ENCODE assay signal across 18 cellular contexts in genomic region chr1:108583757-108584156, GRCh38. TPM values are rescaled to one million over a fixed set of nuclear protein-coding genes. Genes with fewer than 3 reads are reported as not detected.
DNase-seq lines count a peak whose midpoint lies in the region; ATAC-seq, FAIRE-seq and TF ChIP-seq lines count a peak whose summit lies in the region.
"Had no signal": no experiment of that assay in that cellular context is flagged by ENCODE, and none has a peak within 500 bp of the region (broad histone marks: within the 10 kb centered on the region; RNA-seq: fewer than 3 reads in every experiment).

No MANE protein-coding gene starts in this region.

- POLR2A ChIA-PET in A673 (lab: Charles Lee; ENCODE audit: low non-redundant PET) (no interaction called here), HEK293 (lab: Yijun Ruan, JAX) (interaction anchor here (0.8 kb wide), 1 partner anchor 23 kb away, joined by 4 read pairs; no protein-coding TSS in a partner anchor), GM12878 (lab: Charles Lee) (no interaction called here)

- H2AFZ ChIP-seq in GM12878 (ENCODE audit: control insufficient read depth, low read depth, low read length), result no peak overlapping the region
- H2AFZ ChIP-seq: GM23248 had no signal

- in situ Hi-C loops in GM12878 (cut with MboI), result no loop called here

- RAD21 ChIA-PET in GM12878 (lab: Charles Lee; ENCODE audit: unreplicated experiment), result no interaction called here

- H3K36me3 ChIP-seq in A673 (ENCODE audit: insufficient read depth, low read length, poor library complexity, severe bottlenecking) (no peaks in the 10 kb centered on the region), HEK293 (ENCODE audit: control insufficient read depth in 2 of 2, insufficient read depth in 1 of 2, low read length in 2 of 2) (no peaks in the 10 kb centered on the region), GM12878 (ENCODE audit: control insufficient read depth in 2 of 2, insufficient read depth in 2 of 2, low read length in 1 of 2) (no peaks in the 10 kb centered on the region), mucosa of descending colon (ENCODE audit: low read depth) (no peaks in the 10 kb centered on the region)
- H3K36me3 ChIP-seq: WERI-Rb-1 had no signal

- TF ChIP-seq POLR2A in GM12878 (IDR thresholded peaks at IDR 0.05; ENCODE audit: low read depth, low read length) (no peak), erythroblast (IDR thresholded peaks at IDR 0.05; ENCODE audit: low read length) (no peak)

- no peak for FAIRE-seq in GM12878 (lab: Jason Lieb, UNC)

- peak; percentile 46; the same call in 2 of the 3 replicates for ATAC-seq in GM12878
- peak; percentile 29 for ATAC-seq in mucosa of descending colon
- no peak for ATAC-seq in HG02938 (IDR thresholded peaks at IDR 0.05; ENCODE audit: unreplicated experiment)
- ATAC-seq: foreskin keratinocyte; psoas muscle; stimulated activated effector memory CD8-positive, alpha-beta T cell treated with anti-CD3 and anti-CD28 coated beads, Interleukin-12 subunit alpha, Interleukin-12 subunit beta, amount 100 ng/mL, for 72 hours had no signal

- SMC1A ChIA-PET in GM12878 (lab: Charles Lee; ENCODE audit: uncharacterized antibody, unreplicated experiment), result interaction anchor here (0.8 to 1.9 kb wide), 2 partner anchors 13 to 23 kb away, joined by 3 to 8 read pairs; partner anchors contain the start of gene EEIG2

- no peaks in the 10 kb centered on the region for H3K79me2 ChIP-seq in GM12878 (ENCODE audit: control insufficient read depth, insufficient read depth, low read length)

- H3K4me2 ChIP-seq in GM12878 (ENCODE audit: control insufficient read depth, insufficient read depth), result no peak overlapping the region
- H3K4me2 ChIP-seq: BLaER1 had no signal

- intact Hi-C loops in A673 (cut with micrococcal nuclease; ENCODE audit: unreplicated experiment), result no loop called here
- intact Hi-C loops in GM12878 (cut with micrococcal nuclease; ENCODE audit: unreplicated experiment), result no loop called here
- intact Hi-C loops in mucosa of descending colon (cut with DNase I, micrococcal nuclease), result no loop called here

- TF ChIP-seq RAD21 in GM12878 (IDR thresholded peaks at IDR 0.05; ENCODE audit: insufficient read depth, low read depth, low read length), result no peak

- H3K27ac ChIP-seq in A673 (ENCODE audit: low read depth, low read length, poor library complexity, severe bottlenecking), result peak overlapping the region; percentile 83
- no peak overlapping the region for H3K27ac ChIP-seq in HEK293 (ENCODE audit: extremely low read depth, low read depth, low read length)
- H3K27ac ChIP-seq in GM12878 (ENCODE audit: control insufficient read depth, insufficient read depth), result no peak overlapping the region
- H3K27ac ChIP-seq: BLaER1, foreskin keratinocyte, GM23248, psoas muscle, WERI-Rb-1 had no signal

- WGBS in GM12878 (ENCODE audit: insufficient coverage, insufficient replicate concordance, low lambda C conversion rate, missing lambda C conversion rate), result 95% methylated on average over 4 of the region's 4 CpGs

- DNase-seq in A673 (ENCODE audit: low spot score) (peak; percentile 64), GM12878 (ENCODE audit: low read depth, low spot score) (no peak), mucosa of descending colon (no peak), erythroblast (lab: John Stamatoyannopoulos, UW) (no peak), DMS79 treated with DMSO at 0.1 percent for 48 hours (lab: John Stamatoyannopoulos, UW) (no peak), KG1 (lab: John Stamatoyannopoulos, UW) (no peak)
- DNase-seq: activated naive CD8-positive, alpha-beta T cell treated with anti-CD3 and anti-CD28 coated beads, Interleukin-2, amount 10 ng/mL, durations not matched to agents 7 days and 5 days; foreskin keratinocyte; GM23248; midbrain; NCI-H82; psoas muscle; stimulated activated CD4-positive, alpha-beta T cell treated with anti-CD3 and anti-CD28 coated beads, Interleukin-2, amount 100 ng/mL, for 48 hours; WERI-Rb-1 had no signal

- CTCF ChIA-PET in A673 (lab: Charles Lee), result no interaction called here
- CTCF ChIA-PET in HEK293 (lab: Yijun Ruan, JAX), result interaction anchor here (4.2 kb wide), 1 partner anchor 23 kb away, joined by 17 read pairs; the partner anchor contains the start of gene EEIG2
- CTCF ChIA-PET in GM12878 (lab: Yijun Ruan, JAX), result interaction anchor here (2.1 kb wide), 1 partner anchor 60 kb away, joined by 4 read pairs; no protein-coding TSS in a partner anchor

- TF ChIP-seq CTCF in A673 (conservative IDR thresholded peaks at IDR 0.05; ENCODE audit: low read depth, low read length) (no peak), HEK293 (tag by site-specific recombination; IDR thresholded peaks at IDR 0.05) (no peak), GM12878 (IDR thresholded peaks at IDR 0.05 in 2 of 3, conservative IDR thresholded peaks at IDR 0.05 in 1 of 3; ENCODE audit: control insufficient read depth in 2 of 3, extremely low read depth in 1 of 3, insufficient read depth in 1 of 3, low read depth in 3 of 3, low read length in 3 of 3) (no peak), mucosa of descending colon (IDR thresholded peaks at IDR 0.05) (no peak)

- BruUV-seq in A673 (replicated peaks; lab: Mats Ljungman, UMichigan), result no TSS peak
- no TSS peak for BruUV-seq in GM12878 (replicated peaks; lab: Mats Ljungman, UMichigan)

- peaks cover 42% of the 10 kb centered on the region for H3K4me1 ChIP-seq in A673 (ENCODE audit: insufficient read depth, low read length, poor library complexity, severe bottlenecking)
- peaks cover 16% of the 10 kb centered on the region; the same call in 1 of the 2 replicates for H3K4me1 ChIP-seq in HEK293 (ENCODE audit: control insufficient read depth, insufficient read depth, low read length)
- H3K4me1 ChIP-seq in GM12878 (ENCODE audit: control insufficient read depth, insufficient read depth, low read length), result peaks cover 5% of the 10 kb centered on the region; the same call in 1 of the 2 replicates
- H3K4me1 ChIP-seq in mucosa of descending colon (ENCODE audit: low read depth), result peaks cover 28% of the 10 kb centered on the region
- H3K4me1 ChIP-seq: BLaER1, foreskin keratinocyte, psoas muscle had no signal

- H3K9me3 ChIP-seq in A673 (ENCODE audit: low read depth, low read length, poor library complexity, severe bottlenecking) (peaks cover 16% of the 10 kb centered on the region), HEK293 (ENCODE audit: control insufficient read depth, insufficient read depth, low read depth, low read length) (no peaks in the 10 kb centered on the region), GM12878 (replicated peaks; ENCODE audit: control insufficient read depth, insufficient read depth, low read length) (peaks cover 7% of the 10 kb centered on the region; the same call in 2 of the 3 replicates), mucosa of descending colon (peaks cover 9% of the 10 kb centered on the region)

- H4K20me1 ChIP-seq in GM12878 (ENCODE audit: control insufficient read depth, insufficient read depth), result no peaks in the 10 kb centered on the region

- H3K4me3 ChIP-seq in A673 (ENCODE audit: low read depth, low read length, poor library complexity, severe bottlenecking) (no peak overlapping the region), HEK293 (ENCODE audit: low read depth, low read length) (no peak overlapping the region), GM12878 (no peak overlapping the region), mucosa of descending colon (no peak overlapping the region)
- H3K4me3 ChIP-seq: BLaER1, GM23248, psoas muscle had no signal

- H3K9ac ChIP-seq in GM12878 (ENCODE audit: control insufficient read depth, insufficient read depth, low read length), result no peak overlapping the region
- H3K9ac ChIP-seq: BLaER1, GM23248 had no signal

- no peak for TF ChIP-seq EP300 in GM12878 (IDR thresholded peaks at IDR 0.05; ENCODE audit: borderline replicate concordance in 1 of 2, control insufficient read depth in 1 of 2, low read depth in 2 of 2, low read length in 2 of 2)

- no peaks in the 10 kb centered on the region for H3K27me3 ChIP-seq in A673 (replicated peaks; ENCODE audit: insufficient read depth, low read depth, low read length, poor library complexity)
- no peaks in the 10 kb centered on the region for H3K27me3 ChIP-seq in GM12878 (replicated peaks in 1 of 2; ENCODE audit: control insufficient read depth in 2 of 2, insufficient read depth in 2 of 2, low read length in 1 of 2)
- H3K27me3 ChIP-seq: BLaER1 had no signal

TF ChIP-seq in HEK293, 187 proteins besides CTCF, POLR2A, EP300 and RAD21 (continues in another document):
- TF ChIP-seq PRDM1 (tag by site-specific recombination; IDR thresholded peaks at IDR 0.05), result peak; percentile 42

TF ChIP-seq in GM12878, 131 proteins besides CTCF, POLR2A, EP300 and RAD21:
- TF ChIP-seq ATF3 (IDR thresholded peaks at IDR 0.05; ENCODE audit: borderline replicate concordance, extremely low read depth, low read depth, low read length), result no peak

RNA-seq across cellular contexts. Expression of gene EEIG2, which starts 23.9 kb away (rescaled TPM):
- total RNA-seq in A673 (2021) (14.6 and 15.7 TPM in 2 replicates), GM12878 (2014; rRNA removed) (14.3 and 16.7 TPM in 2 replicates), GM12878 (2014; rRNA removed; fragmentation: Illumina TruSeq; extraction: Trizol) (16.2 and 17.4 TPM in 2 replicates), GM12878 (2021) (16.2 and 17.2 TPM in 2 replicates), mucosa of descending colon (10 to 100 TPM; 21.4 to 32.7 (median 29.5) TPM)
- total RNA-seq in GM12878 (2013; cell fraction: nucleolus; rRNA removed), result 14.4 and 17.2 TPM in 2 replicates
- polyA plus RNA-seq in GM12878 (2011; ENCODE audit: low read depth), result 2.1 TPM
- polyA plus RNA-seq in GM12878 (2011; rRNA removed) (8.1 and 12.1 TPM in 2 replicates), GM12878 (2014; fragmentation: Illumina TruSeq; extraction: Trizol) (12.3 and 19.1 TPM in 2 replicates), GM12878 (2014; fragmentation: Nextera tagmentation; extraction: Ambion mirVana) (1 to 10 TPM; 3.5 to 4.9 TPM), GM12878 (2014; rRNA removed) (8.0 and 11.5 TPM in 2 replicates), GM12878 (2016; fragmentation: Nextera tagmentation; extraction: Ambion mirVana) (1 to 10 TPM; 1.4 to 1.5 TPM)
- polyA plus RNA-seq in GM12878 (2011; cell fraction: cytosol; rRNA removed), result 3.4 and 3.6 TPM in 2 replicates
- 5.4 and 6.3 TPM in 2 replicates for polyA plus RNA-seq in GM12878 (2011; cell fraction: nucleus; rRNA removed)
- 2.9 and 3.6 TPM in 2 replicates for polyA plus RNA-seq in GM12878 (2012)
- 7.8 and 8.3 TPM in 2 replicates for polyA minus RNA-seq in GM12878 (2011; rRNA and poly(A)+ RNA removed)
- 2.8 and 4.2 TPM in 2 replicates for polyA minus RNA-seq in GM12878 (2011; cell fraction: cytosol; rRNA and poly(A)+ RNA removed)
- 3.5 and 5.7 TPM in 2 replicates for polyA minus RNA-seq in GM12878 (2011; cell fraction: nucleus; rRNA and poly(A)+ RNA removed)
